8 cellular contexts compared by ENCODE assay signal in genomic region chr20:1893721-1894470, GRCh38. TPM values are rescaled to one million over a fixed set of nuclear protein-coding genes. Genes with fewer than 3 reads are reported as not detected.
DNase-seq lines count a peak whose midpoint lies in the region; ATAC-seq and TF ChIP-seq lines count a peak whose summit lies in the region.

No MANE protein-coding gene starts in this region.

- H3F3A ChIP-seq in smooth muscle cell (ENCODE audit: low read depth), result no peaks in the 10 kb centered on the region

- H3K4me1 ChIP-seq in iPS-15b (ENCODE audit: control insufficient read depth, insufficient read depth, low read length) (peaks cover 4% of the 10 kb centered on the region), smooth muscle cell (ENCODE audit: low read depth) (peaks cover 12% of the 10 kb centered on the region)

- peak overlapping the region; percentile 50 for H3K4me3 Mint-ChIP-seq in activated naive CD8-positive, alpha-beta T cell treated with anti-CD3 and anti-CD28 coated beads, Interleukin-2, amount 50 U/mL, for 24 hours

- peaks cover 9% of the 10 kb centered on the region for H3K4me1 Mint-ChIP-seq in activated naive CD8-positive, alpha-beta T cell treated with anti-CD3 and anti-CD28 coated beads, Interleukin-2, amount 50 U/mL, for 24 hours

- peaks cover 7% of the 10 kb centered on the region for H3K79me2 ChIP-seq in smooth muscle cell (ENCODE audit: low read depth)

- no peaks in the 10 kb centered on the region for H3K36me3 ChIP-seq in iPS-15b (ENCODE audit: control insufficient read depth, insufficient read depth, low read length)
- H3K36me3 ChIP-seq in smooth muscle cell (ENCODE audit: low read depth), result no peaks in the 10 kb centered on the region

- peak in 1 of 2 experiments; percentile 75 for DNase-seq in HL-60 (ENCODE audit: low read depth in 1 of 2, low spot score in 1 of 2)
- no peak for DNase-seq in activated naive CD8-positive, alpha-beta T cell treated with anti-CD3 and anti-CD28 coated beads, Interleukin-2, amount 50 U/mL, for 24 hours
- DNase-seq in smooth muscle cell (lab: John Stamatoyannopoulos, UW; ENCODE audit: unreplicated experiment), result no peak
- no peak for DNase-seq in amniotic stem cell (lab: John Stamatoyannopoulos, UW)
- no peak for DNase-seq in T1000 (lab: John Stamatoyannopoulos, UW)

- H3K27ac ChIP-seq in HL-60 (replicated peaks) (peak overlapping the region; percentile 97), smooth muscle cell (ENCODE audit: low read depth) (peak overlapping the region; percentile 12)

- H4K20me1 ChIP-seq in smooth muscle cell (ENCODE audit: low read depth), result no peaks in the 10 kb centered on the region

- no peaks in the 10 kb centered on the region for H3K9me3 ChIP-seq in iPS-15b (ENCODE audit: control insufficient read depth, insufficient read depth, low read length)
- H3K9me3 ChIP-seq in smooth muscle cell (replicated peaks; ENCODE audit: low read depth), result no peaks in the 10 kb centered on the region

- H3K27me3 Mint-ChIP-seq in activated naive CD8-positive, alpha-beta T cell treated with anti-CD3 and anti-CD28 coated beads, Interleukin-2, amount 50 U/mL, for 24 hours, result peaks cover 54% of the 10 kb centered on the region

- H3K9ac ChIP-seq in iPS-15b (ENCODE audit: low read depth, low read length), result peak overlapping the region; percentile 37
- no peak overlapping the region for H3K9ac ChIP-seq in smooth muscle cell (ENCODE audit: low read depth)

- ATAC-seq in activated naive CD8-positive, alpha-beta T cell treated with anti-CD3 and anti-CD28 coated beads, Interleukin-2, amount 50 U/mL, for 24 hours, result no peak
- ATAC-seq in GM21529 (IDR thresholded peaks at IDR 0.05; ENCODE audit: unreplicated experiment) (no peak), HG02981 (IDR thresholded peaks at IDR 0.05; ENCODE audit: unreplicated experiment) (no peak)

- peak overlapping the region; percentile 98 for H3K4me2 ChIP-seq in smooth muscle cell

- TF ChIP-seq CTCF in HL-60 (IDR thresholded peaks at IDR 0.05; ENCODE audit: insufficient read depth, low read length), result no peak
- no peak for TF ChIP-seq CTCF in smooth muscle cell (IDR thresholded peaks at IDR 0.05; ENCODE audit: borderline replicate concordance, insufficient read depth, poor library complexity, severe bottlenecking)

- 12% methylated on average over 29 of the region's 54 CpGs for WGBS in smooth muscle cell (ENCODE audit: low lambda C conversion rate)

- no peaks in the 10 kb centered on the region for H3K27me3 ChIP-seq in HL-60 (ENCODE audit: insufficient read depth, poor library complexity, severe bottlenecking)
- H3K27me3 ChIP-seq in iPS-15b (ENCODE audit: control insufficient read depth, insufficient read depth, low read length), result peaks cover 33% of the 10 kb centered on the region
- H3K27me3 ChIP-seq in smooth muscle cell (ENCODE audit: low read depth), result no peaks in the 10 kb centered on the region

- H3K27ac Mint-ChIP-seq in activated naive CD8-positive, alpha-beta T cell treated with anti-CD3 and anti-CD28 coated beads, Interleukin-2, amount 50 U/mL, for 24 hours, result no peak overlapping the region

- H3K36me3 Mint-ChIP-seq in activated naive CD8-positive, alpha-beta T cell treated with anti-CD3 and anti-CD28 coated beads, Interleukin-2, amount 50 U/mL, for 24 hours (ENCODE audit: low read depth), result no peaks in the 10 kb centered on the region

- no peaks in the 10 kb centered on the region for H3K9me3 Mint-ChIP-seq in activated naive CD8-positive, alpha-beta T cell treated with anti-CD3 and anti-CD28 coated beads, Interleukin-2, amount 50 U/mL, for 24 hours

- H3K4me3 ChIP-seq in HL-60 (replicated peaks; ENCODE audit: insufficient read depth, low read length), result peak overlapping the region; percentile 54
- peak overlapping the region; percentile 49 for H3K4me3 ChIP-seq in iPS-15b (ENCODE audit: low read depth, low read length)
- peak overlapping the region; percentile 87 for H3K4me3 ChIP-seq in smooth muscle cell

- peak overlapping the region; percentile 82 for H2AFZ ChIP-seq in smooth muscle cell (ENCODE audit: low read depth)

RNA-seq across cellular contexts. Expression of gene SIRPA, which starts 1.3 kb away (rescaled TPM):
- total RNA-seq in smooth muscle cell, result 6.8 and 8.3 TPM in 2 replicates
- 12.3 and 14.5 TPM in 2 replicates for polyA plus RNA-seq in smooth muscle cell
